Comparison of ENCODE assay signal across 1 cellular context in the genomic region with DNA sequence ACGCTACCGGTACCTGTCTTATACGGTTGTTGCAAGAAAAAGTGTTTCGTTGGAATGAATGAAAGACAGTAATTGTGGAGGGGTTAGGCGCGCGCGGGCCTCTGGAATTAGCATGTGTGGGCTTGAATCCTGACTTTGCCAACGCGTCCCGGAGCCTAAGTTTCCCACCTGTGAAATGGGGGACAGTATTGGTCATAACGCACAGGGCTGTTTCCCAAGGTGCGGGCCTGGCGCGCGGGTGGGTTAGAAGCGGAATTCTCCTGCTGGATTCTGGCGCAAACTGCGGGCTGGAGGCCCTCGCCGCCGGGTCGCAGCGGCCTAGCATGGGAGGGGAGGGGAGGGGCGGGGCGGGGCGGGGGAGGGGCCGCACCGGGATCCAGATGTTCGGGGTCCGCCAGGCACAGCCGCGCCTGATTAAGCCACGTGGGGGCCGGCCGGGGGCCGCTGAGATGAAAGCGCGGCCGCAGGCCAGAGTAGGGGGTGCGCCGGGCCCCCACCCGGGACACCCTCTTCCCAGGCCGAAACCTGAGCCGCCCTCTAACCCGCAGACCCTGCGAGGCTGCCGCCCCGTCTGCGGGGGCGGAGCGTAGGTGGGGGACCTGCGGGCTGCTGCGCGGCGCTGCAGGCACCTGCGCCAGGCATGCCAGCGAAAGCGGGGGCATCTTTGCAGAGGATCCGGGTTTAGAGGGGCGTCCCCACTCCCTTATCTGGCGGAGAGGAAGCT.
TF ChIP-seq lines count a peak whose summit lies in the region.

No MANE protein-coding gene starts in this region.

TF ChIP-seq in HepG2, 621 proteins besides CTCF, POLR2A, EP300 and RAD21 (continued from another document and continues in another):
- TF ChIP-seq, protein P1, sequence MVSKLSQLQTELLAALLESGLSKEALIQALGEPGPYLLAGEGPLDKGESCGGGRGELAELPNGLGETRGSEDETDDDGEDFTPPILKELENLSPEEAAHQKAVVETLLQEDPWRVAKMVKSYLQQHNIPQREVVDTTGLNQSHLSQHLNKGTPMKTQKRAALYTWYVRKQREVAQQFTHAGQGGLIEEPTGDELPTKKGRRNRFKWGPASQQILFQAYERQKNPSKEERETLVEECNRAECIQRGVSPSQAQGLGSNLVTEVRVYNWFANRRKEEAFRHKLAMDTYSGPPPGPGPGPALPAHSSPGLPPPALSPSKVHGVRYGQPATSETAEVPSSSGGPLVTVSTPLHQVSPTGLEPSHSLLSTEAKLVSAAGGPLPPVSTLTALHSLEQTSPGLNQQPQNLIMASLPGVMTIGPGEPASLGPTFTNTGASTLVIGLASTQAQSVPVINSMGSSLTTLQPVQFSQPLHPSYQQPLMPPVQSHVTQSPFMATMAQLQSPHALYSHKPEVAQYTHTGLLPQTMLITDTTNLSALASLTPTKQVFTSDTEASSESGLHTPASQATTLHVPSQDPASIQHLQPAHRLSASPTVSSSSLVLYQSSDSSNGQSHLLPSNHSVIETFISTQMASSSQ (IDR thresholded peaks at IDR 0.05; ENCODE audit: low read depth), result no peak
- TF ChIP-seq, protein P1 (CRISPR knock-in tag; IDR thresholded peaks at IDR 0.05; ENCODE audit: borderline replicate concordance), result no peak
- TF ChIP-seq ZNF557 (CRISPR knock-in tag; IDR thresholded peaks at IDR 0.05) (no peak), EZH2 (conservative IDR thresholded peaks at IDR 0.05; ENCODE audit: low read depth, low read length) (no peak), ZSCAN22 (CRISPR knock-in tag; IDR thresholded peaks at IDR 0.05) (no peak), HNRNPLL (IDR thresholded peaks at IDR 0.05; ENCODE audit: low read depth, low read length, poor library complexity, severe bottlenecking) (peak; percentile 94), HNRNPK (IDR thresholded peaks at IDR 0.05; ENCODE audit: low read depth, low read length, poor library complexity, severe bottlenecking) (peak; percentile 91), CHD4 (IDR thresholded peaks at IDR 0.05; ENCODE audit: borderline replicate concordance, low read length) (0 out of 2 replicates have a peak, but pooled peaks have one; percentile 16), SP4 (CRISPR knock-in tag; IDR thresholded peaks at IDR 0.05) (no peak), CBX2 (IDR thresholded peaks at IDR 0.05; ENCODE audit: low read depth, low read length) (no peak), CBX2 (CRISPR knock-in tag; IDR thresholded peaks at IDR 0.05; ENCODE audit: low read depth) (no peak), REXO4 (CRISPR knock-in tag; IDR thresholded peaks at IDR 0.05; ENCODE audit: borderline replicate concordance) (no peak), ZNF232 (CRISPR knock-in tag; IDR thresholded peaks at IDR 0.05; ENCODE audit: borderline replicate concordance) (no peak), TBX2 (CRISPR knock-in tag; IDR thresholded peaks at IDR 0.05; ENCODE audit: borderline replicate concordance) (peak; percentile 60; the same call in 1 of the 2 replicates), ZNF775 (CRISPR knock-in tag; IDR thresholded peaks at IDR 0.05; ENCODE audit: borderline replicate concordance) (no peak), ZBTB1 (CRISPR knock-in tag; IDR thresholded peaks at IDR 0.05; ENCODE audit: borderline replicate concordance) (no peak), IRX3 (CRISPR knock-in tag; IDR thresholded peaks at IDR 0.05; ENCODE audit: borderline replicate concordance, low read depth) (no peak)
- TF ChIP-seq, protein P2, sequence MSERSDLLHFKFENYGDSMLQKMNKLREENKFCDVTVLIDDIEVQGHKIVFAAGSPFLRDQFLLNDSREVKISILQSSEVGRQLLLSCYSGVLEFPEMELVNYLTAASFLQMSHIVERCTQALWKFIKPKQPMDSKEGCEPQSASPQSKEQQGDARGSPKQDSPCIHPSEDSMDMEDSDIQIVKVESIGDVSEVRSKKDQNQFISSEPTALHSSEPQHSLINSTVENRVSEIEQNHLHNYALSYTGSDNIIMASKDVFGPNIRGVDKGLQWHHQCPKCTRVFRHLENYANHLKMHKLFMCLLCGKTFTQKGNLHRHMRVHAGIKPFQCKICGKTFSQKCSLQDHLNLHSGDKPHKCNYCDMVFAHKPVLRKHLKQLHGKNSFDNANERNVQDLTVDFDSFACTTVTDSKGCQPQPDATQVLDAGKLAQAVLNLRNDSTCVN (CRISPR knock-in tag; IDR thresholded peaks at IDR 0.05; ENCODE audit: borderline replicate concordance), result no peak
- TF ChIP-seq, protein P3, sequence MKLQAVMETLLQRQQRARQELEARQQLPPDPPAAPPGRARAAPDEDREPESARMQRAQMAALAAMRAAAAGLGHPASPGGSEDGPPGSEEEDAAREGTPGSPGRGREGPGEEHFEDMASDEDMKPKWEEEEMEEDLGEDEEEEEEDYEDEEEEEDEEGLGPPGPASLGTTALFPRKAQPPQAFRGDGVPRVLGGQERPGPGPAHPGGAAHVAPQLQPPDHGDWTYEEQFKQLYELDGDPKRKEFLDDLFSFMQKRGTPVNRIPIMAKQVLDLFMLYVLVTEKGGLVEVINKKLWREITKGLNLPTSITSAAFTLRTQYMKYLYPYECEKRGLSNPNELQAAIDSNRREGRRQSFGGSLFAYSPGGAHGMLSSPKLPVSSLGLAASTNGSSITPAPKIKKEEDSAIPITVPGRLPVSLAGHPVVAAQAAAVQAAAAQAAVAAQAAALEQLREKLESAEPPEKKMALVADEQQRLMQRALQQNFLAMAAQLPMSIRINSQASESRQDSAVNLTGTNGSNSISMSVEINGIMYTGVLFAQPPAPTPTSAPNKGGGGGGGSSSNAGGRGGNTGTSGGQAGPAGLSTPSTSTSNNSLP (IDR thresholded peaks at IDR 0.05; ENCODE audit: low read depth, low read length), result no peak
- TF ChIP-seq, protein P4, sequence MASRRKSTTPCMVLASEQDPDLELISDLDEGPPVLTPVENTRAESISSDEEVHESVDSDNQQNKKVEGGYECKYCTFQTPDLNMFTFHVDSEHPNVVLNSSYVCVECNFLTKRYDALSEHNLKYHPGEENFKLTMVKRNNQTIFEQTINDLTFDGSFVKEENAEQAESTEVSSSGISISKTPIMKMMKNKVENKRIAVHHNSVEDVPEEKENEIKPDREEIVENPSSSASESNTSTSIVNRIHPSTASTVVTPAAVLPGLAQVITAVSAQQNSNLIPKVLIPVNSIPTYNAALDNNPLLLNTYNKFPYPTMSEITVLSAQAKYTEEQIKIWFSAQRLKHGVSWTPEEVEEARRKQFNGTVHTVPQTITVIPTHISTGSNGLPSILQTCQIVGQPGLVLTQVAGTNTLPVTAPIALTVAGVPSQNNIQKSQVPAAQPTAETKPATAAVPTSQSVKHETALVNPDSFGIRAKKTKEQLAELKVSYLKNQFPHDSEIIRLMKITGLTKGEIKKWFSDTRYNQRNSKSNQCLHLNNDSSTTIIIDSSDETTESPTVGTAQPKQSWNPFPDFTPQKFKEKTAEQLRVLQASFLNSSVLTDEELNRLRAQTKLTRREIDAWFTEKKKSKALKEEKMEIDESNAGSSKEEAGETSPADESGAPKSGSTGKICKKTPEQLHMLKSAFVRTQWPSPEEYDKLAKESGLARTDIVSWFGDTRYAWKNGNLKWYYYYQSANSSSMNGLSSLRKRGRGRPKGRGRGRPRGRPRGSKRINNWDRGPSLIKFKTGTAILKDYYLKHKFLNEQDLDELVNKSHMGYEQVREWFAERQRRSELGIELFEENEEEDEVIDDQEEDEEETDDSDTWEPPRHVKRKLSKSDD (CRISPR knock-in tag; IDR thresholded peaks at IDR 0.05; ENCODE audit: low read depth), result no peak
- TF ChIP-seq, protein P5, sequence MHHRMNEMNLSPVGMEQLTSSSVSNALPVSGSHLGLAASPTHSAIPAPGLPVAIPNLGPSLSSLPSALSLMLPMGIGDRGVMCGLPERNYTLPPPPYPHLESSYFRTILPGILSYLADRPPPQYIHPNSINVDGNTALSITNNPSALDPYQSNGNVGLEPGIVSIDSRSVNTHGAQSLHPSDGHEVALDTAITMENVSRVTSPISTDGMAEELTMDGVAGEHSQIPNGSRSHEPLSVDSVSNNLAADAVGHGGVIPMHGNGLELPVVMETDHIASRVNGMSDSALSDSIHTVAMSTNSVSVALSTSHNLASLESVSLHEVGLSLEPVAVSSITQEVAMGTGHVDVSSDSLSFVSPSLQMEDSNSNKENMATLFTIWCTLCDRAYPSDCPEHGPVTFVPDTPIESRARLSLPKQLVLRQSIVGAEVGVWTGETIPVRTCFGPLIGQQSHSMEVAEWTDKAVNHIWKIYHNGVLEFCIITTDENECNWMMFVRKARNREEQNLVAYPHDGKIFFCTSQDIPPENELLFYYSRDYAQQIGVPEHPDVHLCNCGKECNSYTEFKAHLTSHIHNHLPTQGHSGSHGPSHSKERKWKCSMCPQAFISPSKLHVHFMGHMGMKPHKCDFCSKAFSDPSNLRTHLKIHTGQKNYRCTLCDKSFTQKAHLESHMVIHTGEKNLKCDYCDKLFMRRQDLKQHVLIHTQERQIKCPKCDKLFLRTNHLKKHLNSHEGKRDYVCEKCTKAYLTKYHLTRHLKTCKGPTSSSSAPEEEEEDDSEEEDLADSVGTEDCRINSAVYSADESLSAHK (CRISPR knock-in tag; IDR thresholded peaks at IDR 0.05; ENCODE audit: borderline replicate concordance), result no peak
- TF ChIP-seq, protein P6, sequence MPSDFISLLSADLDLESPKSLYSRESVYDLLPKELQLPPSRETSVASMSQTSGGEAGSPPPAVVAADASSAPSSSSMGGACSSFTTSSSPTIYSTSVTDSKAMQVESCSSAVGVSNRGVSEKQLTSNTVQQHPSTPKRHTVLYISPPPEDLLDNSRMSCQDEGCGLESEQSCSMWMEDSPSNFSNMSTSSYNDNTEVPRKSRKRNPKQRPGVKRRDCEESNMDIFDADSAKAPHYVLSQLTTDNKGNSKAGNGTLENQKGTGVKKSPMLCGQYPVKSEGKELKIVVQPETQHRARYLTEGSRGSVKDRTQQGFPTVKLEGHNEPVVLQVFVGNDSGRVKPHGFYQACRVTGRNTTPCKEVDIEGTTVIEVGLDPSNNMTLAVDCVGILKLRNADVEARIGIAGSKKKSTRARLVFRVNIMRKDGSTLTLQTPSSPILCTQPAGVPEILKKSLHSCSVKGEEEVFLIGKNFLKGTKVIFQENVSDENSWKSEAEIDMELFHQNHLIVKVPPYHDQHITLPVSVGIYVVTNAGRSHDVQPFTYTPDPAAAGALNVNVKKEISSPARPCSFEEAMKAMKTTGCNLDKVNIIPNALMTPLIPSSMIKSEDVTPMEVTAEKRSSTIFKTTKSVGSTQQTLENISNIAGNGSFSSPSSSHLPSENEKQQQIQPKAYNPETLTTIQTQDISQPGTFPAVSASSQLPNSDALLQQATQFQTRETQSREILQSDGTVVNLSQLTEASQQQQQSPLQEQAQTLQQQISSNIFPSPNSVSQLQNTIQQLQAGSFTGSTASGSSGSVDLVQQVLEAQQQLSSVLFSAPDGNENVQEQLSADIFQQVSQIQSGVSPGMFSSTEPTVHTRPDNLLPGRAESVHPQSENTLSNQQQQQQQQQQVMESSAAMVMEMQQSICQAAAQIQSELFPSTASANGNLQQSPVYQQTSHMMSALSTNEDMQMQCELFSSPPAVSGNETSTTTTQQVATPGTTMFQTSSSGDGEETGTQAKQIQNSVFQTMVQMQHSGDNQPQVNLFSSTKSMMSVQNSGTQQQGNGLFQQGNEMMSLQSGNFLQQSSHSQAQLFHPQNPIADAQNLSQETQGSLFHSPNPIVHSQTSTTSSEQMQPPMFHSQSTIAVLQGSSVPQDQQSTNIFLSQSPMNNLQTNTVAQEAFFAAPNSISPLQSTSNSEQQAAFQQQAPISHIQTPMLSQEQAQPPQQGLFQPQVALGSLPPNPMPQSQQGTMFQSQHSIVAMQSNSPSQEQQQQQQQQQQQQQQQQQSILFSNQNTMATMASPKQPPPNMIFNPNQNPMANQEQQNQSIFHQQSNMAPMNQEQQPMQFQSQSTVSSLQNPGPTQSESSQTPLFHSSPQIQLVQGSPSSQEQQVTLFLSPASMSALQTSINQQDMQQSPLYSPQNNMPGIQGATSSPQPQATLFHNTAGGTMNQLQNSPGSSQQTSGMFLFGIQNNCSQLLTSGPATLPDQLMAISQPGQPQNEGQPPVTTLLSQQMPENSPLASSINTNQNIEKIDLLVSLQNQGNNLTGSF (CRISPR knock-in tag; IDR thresholded peaks at IDR 0.05), result no peak
- TF ChIP-seq, protein P7, sequence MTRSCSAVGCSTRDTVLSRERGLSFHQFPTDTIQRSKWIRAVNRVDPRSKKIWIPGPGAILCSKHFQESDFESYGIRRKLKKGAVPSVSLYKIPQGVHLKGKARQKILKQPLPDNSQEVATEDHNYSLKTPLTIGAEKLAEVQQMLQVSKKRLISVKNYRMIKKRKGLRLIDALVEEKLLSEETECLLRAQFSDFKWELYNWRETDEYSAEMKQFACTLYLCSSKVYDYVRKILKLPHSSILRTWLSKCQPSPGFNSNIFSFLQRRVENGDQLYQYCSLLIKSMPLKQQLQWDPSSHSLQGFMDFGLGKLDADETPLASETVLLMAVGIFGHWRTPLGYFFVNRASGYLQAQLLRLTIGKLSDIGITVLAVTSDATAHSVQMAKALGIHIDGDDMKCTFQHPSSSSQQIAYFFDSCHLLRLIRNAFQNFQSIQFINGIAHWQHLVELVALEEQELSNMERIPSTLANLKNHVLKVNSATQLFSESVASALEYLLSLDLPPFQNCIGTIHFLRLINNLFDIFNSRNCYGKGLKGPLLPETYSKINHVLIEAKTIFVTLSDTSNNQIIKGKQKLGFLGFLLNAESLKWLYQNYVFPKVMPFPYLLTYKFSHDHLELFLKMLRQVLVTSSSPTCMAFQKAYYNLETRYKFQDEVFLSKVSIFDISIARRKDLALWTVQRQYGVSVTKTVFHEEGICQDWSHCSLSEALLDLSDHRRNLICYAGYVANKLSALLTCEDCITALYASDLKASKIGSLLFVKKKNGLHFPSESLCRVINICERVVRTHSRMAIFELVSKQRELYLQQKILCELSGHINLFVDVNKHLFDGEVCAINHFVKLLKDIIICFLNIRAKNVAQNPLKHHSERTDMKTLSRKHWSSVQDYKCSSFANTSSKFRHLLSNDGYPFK (CRISPR knock-in tag; IDR thresholded peaks at IDR 0.05; ENCODE audit: borderline replicate concordance), result no peak
